Comparison of ENCODE assay signal across 12 cellular contexts in genomic region chr4:17029964-17030363, GRCh38.
"Had no signal": no experiment of that assay in that cellular context is flagged by ENCODE, and none has a peak within 500 bp of the region (broad histone marks: within the 10 kb centered on the region; RNA-seq: fewer than 3 reads in every experiment).

No MANE protein-coding gene starts in this region.

- H3K27ac ChIP-seq: upper lobe of right lung, WERI-Rb-1 had no signal

- H3K4me3 ChIP-seq: lung, upper lobe of right lung had no signal

- H3K36me3 ChIP-seq: upper lobe of right lung, WERI-Rb-1 had no signal

- H3K9me3 Mint-ChIP-seq: activated CD4-positive, alpha-beta memory T cell treated with anti-CD3 and anti-CD28 coated beads, Interleukin-2, amount 10 ng/mL, durations not matched to agents 7 days and 5 days; activated naive CD8-positive, alpha-beta T cell treated with anti-CD3 and anti-CD28 coated beads, Interleukin-2, amount 10 ng/mL, durations not matched to agents 7 days and 5 days; stimulated activated naive CD8-positive, alpha-beta T cell treated with anti-CD3 and anti-CD28 coated beads, Interleukin-15, Interleukin-2, amounts not matched to agents 100 ng/mL and 50 ng/mL, for 24 hours had no signal

- DNase-seq: activated CD4-positive, alpha-beta memory T cell treated with anti-CD3 and anti-CD28 coated beads, Interleukin-2, amount 10 ng/mL, durations not matched to agents 7 days and 5 days; activated CD4-positive, alpha-beta T cell treated with anti-CD3 and anti-CD28 coated beads for 36 hours; activated naive CD8-positive, alpha-beta T cell treated with anti-CD3 and anti-CD28 coated beads, Interleukin-2, amount 10 ng/mL, durations not matched to agents 7 days and 5 days; activated T-cell treated with anti-CD3 and anti-CD28 coated beads, Interleukin-2, amount 50 U/mL, for 72 hours; anterior cingulate cortex; left cardiac atrium; stimulated activated CD4-positive, alpha-beta T cell treated with anti-CD3 and anti-CD28 coated beads, Interleukin-4, amount 100 ng/mL, for 24 hours; upper lobe of right lung; WERI-Rb-1 had no signal

- H3K4me1 Mint-ChIP-seq: activated CD4-positive, alpha-beta memory T cell treated with anti-CD3 and anti-CD28 coated beads, Interleukin-2, amount 10 ng/mL, durations not matched to agents 7 days and 5 days; activated CD4-positive, alpha-beta T cell treated with anti-CD3 and anti-CD28 coated beads for 36 hours; activated naive CD8-positive, alpha-beta T cell treated with anti-CD3 and anti-CD28 coated beads, Interleukin-2, amount 10 ng/mL, durations not matched to agents 7 days and 5 days had no signal

- H3K36me3 Mint-ChIP-seq: activated naive CD8-positive, alpha-beta T cell treated with anti-CD3 and anti-CD28 coated beads, Interleukin-2, amount 10 ng/mL, durations not matched to agents 7 days and 5 days had no signal

- H3K27me3 ChIP-seq: upper lobe of right lung had no signal

- H3K27me3 Mint-ChIP-seq: activated CD4-positive, alpha-beta memory T cell treated with anti-CD3 and anti-CD28 coated beads, Interleukin-2, amount 10 ng/mL, durations not matched to agents 7 days and 5 days; stimulated activated naive CD8-positive, alpha-beta T cell treated with anti-CD3 and anti-CD28 coated beads, Interleukin-15, Interleukin-2, amounts not matched to agents 100 ng/mL and 50 ng/mL, for 24 hours had no signal

- ATAC-seq: activated CD4-positive, alpha-beta T cell treated with anti-CD3 and anti-CD28 coated beads for 36 hours; activated T-cell treated with anti-CD3 and anti-CD28 coated beads, Interleukin-2, amount 50 U/mL, for 72 hours; upper lobe of right lung had no signal

- H3K4me3 Mint-ChIP-seq: activated CD4-positive, alpha-beta memory T cell treated with anti-CD3 and anti-CD28 coated beads, Interleukin-2, amount 10 ng/mL, durations not matched to agents 7 days and 5 days; activated CD4-positive, alpha-beta T cell treated with anti-CD3 and anti-CD28 coated beads for 36 hours; activated naive CD8-positive, alpha-beta T cell treated with anti-CD3 and anti-CD28 coated beads, Interleukin-2, amount 10 ng/mL, durations not matched to agents 7 days and 5 days; activated T-cell treated with anti-CD3 and anti-CD28 coated beads, Interleukin-2, amount 50 U/mL, for 72 hours; nephron; stimulated activated naive CD8-positive, alpha-beta T cell treated with anti-CD3 and anti-CD28 coated beads, Interleukin-15, Interleukin-2, amounts not matched to agents 100 ng/mL and 50 ng/mL, for 24 hours had no signal

- H3K9me3 ChIP-seq: upper lobe of right lung had no signal

- H3K27ac Mint-ChIP-seq: activated CD4-positive, alpha-beta memory T cell treated with anti-CD3 and anti-CD28 coated beads, Interleukin-2, amount 10 ng/mL, durations not matched to agents 7 days and 5 days; activated CD4-positive, alpha-beta T cell treated with anti-CD3 and anti-CD28 coated beads for 36 hours; activated naive CD8-positive, alpha-beta T cell treated with anti-CD3 and anti-CD28 coated beads, Interleukin-2, amount 10 ng/mL, durations not matched to agents 7 days and 5 days; activated T-cell treated with anti-CD3 and anti-CD28 coated beads, Interleukin-2, amount 50 U/mL, for 72 hours; stimulated activated naive CD8-positive, alpha-beta T cell treated with anti-CD3 and anti-CD28 coated beads, Interleukin-15, Interleukin-2, amounts not matched to agents 100 ng/mL and 50 ng/mL, for 24 hours had no signal

- H3K4me1 ChIP-seq: upper lobe of right lung had no signal
